In genomic region chr5:117027384-117027783, GRCh38 we compare ENCODE assay signal across 1 cellular context.
TF ChIP-seq lines count a peak whose summit lies in the region.

No MANE protein-coding gene starts in this region.

TF ChIP-seq in GM23338, 12 proteins besides CTCF, POLR2A, EP300 and RAD21 (continued from another document):
- TF ChIP-seq ZNF462 (CRISPR knock-in tag; IDR thresholded peaks at IDR 0.05) = no peak
- TF ChIP-seq EZH2phosphoT487 (IDR thresholded peaks at IDR 0.05; ENCODE audit: unreplicated experiment) = no peak
- no peak for TF ChIP-seq STAT1 (IDR thresholded peaks at IDR 0.05; ENCODE audit: unreplicated experiment)
TF ChIP-seq in GM23338: peak in this region for 0.
